18 cellular contexts compared by ENCODE assay signal in genomic region chr15:85756411-85757072, GRCh38. TPM values are rescaled to one million over a fixed set of nuclear protein-coding genes. Genes with fewer than 3 reads are reported as not detected.
DNase-seq lines count a peak whose midpoint lies in the region; ATAC-seq and TF ChIP-seq lines count a peak whose summit lies in the region.
"Had no signal": no experiment of that assay in that cellular context is flagged by ENCODE, and none has a peak within 500 bp of the region (broad histone marks: within the 10 kb centered on the region; RNA-seq: fewer than 3 reads in every experiment).

No MANE protein-coding gene starts in this region.

- no peak for ATAC-seq in central memory CD8-positive, alpha-beta T cell (replicated peaks; ENCODE audit: extremely low read depth, poor library complexity, severe bottlenecking)
- ATAC-seq in omental fat pad (ENCODE audit: low FRiP score) = no peak
- ATAC-seq: naive thymus-derived CD4-positive, alpha-beta T cell; PC-3 had no signal

- H3K4me1 Mint-ChIP-seq in central memory CD8-positive, alpha-beta T cell = peaks cover 2% of the 10 kb centered on the region
- H3K4me1 Mint-ChIP-seq in activated T-cell treated with anti-CD3 and anti-CD28 coated beads, Interleukin-2, amount 50 U/mL, for 24 hours (ENCODE audit: low read depth) = peaks cover 19% of the 10 kb centered on the region
- peaks cover 4% of the 10 kb centered on the region for H3K4me1 Mint-ChIP-seq in activated CD4-positive, alpha-beta T cell treated with anti-CD3 and anti-CD28 coated beads, Interleukin-2, amount 10 ng/mL, durations not matched to agents 7 days and 5 days

- no peak for TF ChIP-seq CTCF in HL-60 (IDR thresholded peaks at IDR 0.05; ENCODE audit: insufficient read depth, low read length)
- TF ChIP-seq CTCF in omental fat pad (IDR thresholded peaks at IDR 0.05) = no peak

- CTCF ChIA-PET in activated CD4-positive, alpha-beta T cell treated with anti-CD3 and anti-CD28 coated beads, Interleukin-2, amount 10 ng/mL, durations not matched to agents 7 days and 5 days (lab: Charles Lee) = interaction anchor here (1.1 to 2.1 kb wide), 2 partner anchors 10 to 14 kb away, joined by 3 to 5 read pairs; no protein-coding TSS in a partner anchor

- H3K27ac ChIP-seq in HL-60 (replicated peaks) = no peak overlapping the region

- no peak overlapping the region for H3K4me3 ChIP-seq in HL-60 (replicated peaks; ENCODE audit: insufficient read depth, low read length)

- peak overlapping the region; percentile 19 for H3K27ac Mint-ChIP-seq in central memory CD8-positive, alpha-beta T cell (ENCODE audit: low read depth)
- no peak overlapping the region for H3K27ac Mint-ChIP-seq in activated T-cell treated with anti-CD3 and anti-CD28 coated beads, Interleukin-2, amount 50 U/mL, for 24 hours
- no peak overlapping the region for H3K27ac Mint-ChIP-seq in activated CD4-positive, alpha-beta T cell treated with anti-CD3 and anti-CD28 coated beads, Interleukin-2, amount 10 ng/mL, durations not matched to agents 7 days and 5 days

- POLR2A ChIA-PET in activated CD4-positive, alpha-beta T cell treated with anti-CD3 and anti-CD28 coated beads, Interleukin-2, amount 10 ng/mL, durations not matched to agents 7 days and 5 days (lab: Charles Lee) = no interaction called here

- H3K27me3 ChIP-seq in HL-60 (ENCODE audit: insufficient read depth, poor library complexity, severe bottlenecking) = no peaks in the 10 kb centered on the region

- no peaks in the 10 kb centered on the region for H3K9me3 Mint-ChIP-seq in central memory CD8-positive, alpha-beta T cell
- H3K9me3 Mint-ChIP-seq in activated T-cell treated with anti-CD3 and anti-CD28 coated beads, Interleukin-2, amount 50 U/mL, for 24 hours = no peaks in the 10 kb centered on the region
- no peaks in the 10 kb centered on the region for H3K9me3 Mint-ChIP-seq in activated CD4-positive, alpha-beta T cell treated with anti-CD3 and anti-CD28 coated beads, Interleukin-2, amount 10 ng/mL, durations not matched to agents 7 days and 5 days

- DNase-seq in AG08395 (ENCODE audit: low spot score) = peak; percentile 43
- DNase-seq in HL-60 (ENCODE audit: low read depth in 1 of 2, low spot score in 1 of 2) = peak; percentile 12 to 70
- DNase-seq in central memory CD8-positive, alpha-beta T cell (ENCODE audit: low spot score in 2 of 2) = no peak
- peak; percentile 23 for DNase-seq in omental fat pad (ENCODE audit: low spot score)
- no peak for DNase-seq in activated T-cell treated with anti-CD3 and anti-CD28 coated beads, Interleukin-2, amount 50 U/mL, for 24 hours
- no peak for DNase-seq in activated CD4-positive, alpha-beta T cell treated with anti-CD3 and anti-CD28 coated beads, Interleukin-2, amount 10 ng/mL, durations not matched to agents 7 days and 5 days
- no peak for DNase-seq in GOT3 (lab: John Stamatoyannopoulos, UW)
- DNase-seq in AG08396 (ENCODE audit: low spot score) = no peak
- DNase-seq: activated CD4-positive, alpha-beta T cell treated with anti-CD3 and anti-CD28 coated beads, Interleukin-2, amount 50 U/mL, for 4 hours; activated naive CD4-positive, alpha-beta T cell treated with anti-CD3 and anti-CD28 coated beads, Interleukin-2, amount 50 U/mL, for 16 hours; CD4-positive, alpha-beta memory T cell; DND-41; naive thymus-derived CD4-positive, alpha-beta T cell; NCI-H1694 treated with DMSO at 0.1 percent for 48 hours; NCI-H82; PC-3; small intestine; stimulated activated CD4-positive, alpha-beta T cell treated with anti-CD3 and anti-CD28 coated beads, Interleukin-4, amount 100 ng/mL, for 1 hour had no signal

- no peak overlapping the region for H3K4me3 Mint-ChIP-seq in central memory CD8-positive, alpha-beta T cell
- H3K4me3 Mint-ChIP-seq in activated T-cell treated with anti-CD3 and anti-CD28 coated beads, Interleukin-2, amount 50 U/mL, for 24 hours = no peak overlapping the region
- no peak overlapping the region for H3K4me3 Mint-ChIP-seq in activated CD4-positive, alpha-beta T cell treated with anti-CD3 and anti-CD28 coated beads, Interleukin-2, amount 10 ng/mL, durations not matched to agents 7 days and 5 days
- H3K4me3 Mint-ChIP-seq: CD4-positive, alpha-beta memory T cell; naive thymus-derived CD4-positive, alpha-beta T cell had no signal

- H3K27me3 Mint-ChIP-seq in central memory CD8-positive, alpha-beta T cell = no peaks in the 10 kb centered on the region
- H3K27me3 Mint-ChIP-seq in activated T-cell treated with anti-CD3 and anti-CD28 coated beads, Interleukin-2, amount 50 U/mL, for 24 hours = no peaks in the 10 kb centered on the region
- H3K27me3 Mint-ChIP-seq in activated CD4-positive, alpha-beta T cell treated with anti-CD3 and anti-CD28 coated beads, Interleukin-2, amount 10 ng/mL, durations not matched to agents 7 days and 5 days = no peaks in the 10 kb centered on the region
- H3K27me3 Mint-ChIP-seq: CD4-positive, alpha-beta memory T cell; naive thymus-derived CD4-positive, alpha-beta T cell had no signal

- H3K36me3 Mint-ChIP-seq in central memory CD8-positive, alpha-beta T cell (ENCODE audit: insufficient read depth) = peaks cover 7% of the 10 kb centered on the region
- peaks cover 20% of the 10 kb centered on the region for H3K36me3 Mint-ChIP-seq in activated T-cell treated with anti-CD3 and anti-CD28 coated beads, Interleukin-2, amount 50 U/mL, for 24 hours (ENCODE audit: low read depth)
- peaks cover 6% of the 10 kb centered on the region for H3K36me3 Mint-ChIP-seq in activated CD4-positive, alpha-beta T cell treated with anti-CD3 and anti-CD28 coated beads, Interleukin-2, amount 10 ng/mL, durations not matched to agents 7 days and 5 days (ENCODE audit: low read depth)

RNA-seq across cellular contexts. Expression of gene KLHL25, which starts 38.2 kb away (rescaled TPM):
- total RNA-seq in omental fat pad = 10 to 100 TPM; 12.0 to 45.8 (median 22.3) TPM
- 1 to 10 TPM; 7.4 to 8.0 TPM for total RNA-seq in activated CD4-positive, alpha-beta T cell treated with anti-CD3 and anti-CD28 coated beads, Interleukin-2, amount 10 ng/mL, durations not matched to agents 7 days and 5 days

Comparison
In these comparisons a context has a peak if more than half of its experiments do, and no peak if none do; other contexts are left out.
1. DNase-seq: peak in AG08395 (single experiment), HL-60 (2 of 2) and omental fat pad (single experiment); none in central memory CD8-positive, alpha-beta T cell (0 of 2), activated T-cell treated with anti-CD3 and anti-CD28 coated beads, Interleukin-2, amount 50 U/mL, for 24 hours (single experiment), activated CD4-positive, alpha-beta T cell treated with anti-CD3 and anti-CD28 coated beads, Interleukin-2, amount 10 ng/mL, durations not matched to agents 7 days and 5 days (single experiment), GOT3 (single experiment) and AG08396 (single experiment).